ENCODE assay signal across 8 cellular contexts in genomic region chr22:40531951-40532900, GRCh38.
A peak's percentile ranks its signal among the peaks of the same experiment; 100 is the strongest.
DNase-seq lines count a peak whose midpoint lies in the region; ATAC-seq and TF ChIP-seq lines count a peak whose summit lies in the region.

No MANE protein-coding gene starts in this region.

- CTCF ChIA-PET in CD4-positive, alpha-beta memory T cell (lab: Charles Lee; ENCODE audit: partially characterized antibody): interaction anchor here (0.8 to 6.9 kb wide), 8 partner anchors 8 to 270 kb away, joined by 3 to 92 read pairs (median 6); partner anchors contain the start of gene MRTFA

- H3K27me3 Mint-ChIP-seq in CD4-positive, alpha-beta memory T cell: no peaks in the 10 kb centered on the region

- H3K9ac ChIP-seq in Karpas-422 (ENCODE audit: low read length): peak overlapping the region; percentile 8

- no peak for DNase-seq in CD4-positive, alpha-beta memory T cell
- DNase-seq in Karpas-422 (no peak), caudate nucleus (lab: John Stamatoyannopoulos, UW) (no peak), psoas muscle (no peak), NCI-H82 (lab: John Stamatoyannopoulos, UW) (no peak), NCI-H446 (lab: John Stamatoyannopoulos, UW) (no peak)
- DNase-seq in stimulated activated CD4-positive, alpha-beta T cell treated with anti-CD3 and anti-CD28 coated beads, Interleukin-4, amount 100 ng/mL, for 4 hours: no peak

- intact Hi-C loops in CD4-positive, alpha-beta memory T cell (cut with micrococcal nuclease): loop anchor here (2.0 to 10.0 kb wide), 3 partner anchors 53 to 115 kb away; partner anchors contain the start of gene MRTFA
- intact Hi-C loops in psoas muscle (cut with DNase I): no loop called here

- POLR2A ChIA-PET in CD4-positive, alpha-beta memory T cell (lab: Charles Lee; ENCODE audit: partially characterized antibody): interaction anchor here (0.8 to 5.9 kb wide), 7 partner anchors 13 to 118 kb away, joined by 3 to 58 read pairs (median 4); partner anchors contain the start of gene MRTFA

- peak overlapping the region; percentile 7 to 40 for H3K4me3 ChIP-seq in CD4-positive, alpha-beta memory T cell (ENCODE audit: low read length in 2 of 2)
- H3K4me3 ChIP-seq in Karpas-422 (ENCODE audit: low read length): peak overlapping the region; percentile 37
- H3K4me3 ChIP-seq in psoas muscle: peak overlapping the region; percentile 50

- H3K4me3 Mint-ChIP-seq in CD4-positive, alpha-beta memory T cell: peak overlapping the region; percentile 81 to 93 (median 86)

- H3K36me3 ChIP-seq in CD4-positive, alpha-beta memory T cell (ENCODE audit: insufficient read depth, low read length): no peaks in the 10 kb centered on the region
- H3K36me3 ChIP-seq in Karpas-422 (ENCODE audit: insufficient read depth, low read length) (no peaks in the 10 kb centered on the region), psoas muscle (ENCODE audit: insufficient read depth in 1 of 2, low read depth in 1 of 2) (no peaks in the 10 kb centered on the region)

- H3K27ac ChIP-seq in CD4-positive, alpha-beta memory T cell (ENCODE audit: low read depth, low read length): peak overlapping the region; percentile 50
- H3K27ac ChIP-seq in Karpas-422 (ENCODE audit: low read length) (peak overlapping the region; percentile 72), caudate nucleus (ENCODE audit: low read depth, low read length) (peak overlapping the region; percentile 52), psoas muscle (no peak overlapping the region)

- peaks cover 0 to 2% (median 0%) of the 10 kb centered on the region in 8 donors for H3K9me3 Mint-ChIP-seq in CD4-positive, alpha-beta memory T cell

- peaks cover 50 to 75% (median 63%) of the 10 kb centered on the region in 4 donors for H3K4me1 Mint-ChIP-seq in CD4-positive, alpha-beta memory T cell

- H3K27ac Mint-ChIP-seq in CD4-positive, alpha-beta memory T cell: peak overlapping the region; percentile 77 to 94 (median 86)

- peak in 1 of 4 donors; percentile 12 for ATAC-seq in psoas muscle
- ATAC-seq in GM19452 (IDR thresholded peaks at IDR 0.05; ENCODE audit: unreplicated experiment): no peak

- H3K9me2 ChIP-seq in Karpas-422 (replicated peaks; ENCODE audit: insufficient read depth, low read length): no peaks in the 10 kb centered on the region

- peaks cover 41% of the 10 kb centered on the region for H3K79me2 ChIP-seq in Karpas-422 (ENCODE audit: low read length)

- peaks cover 0 to 2% of the 10 kb centered on the region in 2 donors for H3K36me3 Mint-ChIP-seq in CD4-positive, alpha-beta memory T cell

- peak overlapping the region; percentile 56 for H3K4me2 ChIP-seq in Karpas-422 (ENCODE audit: low read depth, low read length, poor library complexity, severe bottlenecking)

- no peak overlapping the region for H2AFZ ChIP-seq in Karpas-422 (ENCODE audit: low read length)

- H4K20me1 ChIP-seq in Karpas-422 (ENCODE audit: insufficient read depth, low read depth, low read length): no peaks in the 10 kb centered on the region

- peaks cover 70% of the 10 kb centered on the region for H3K4me1 ChIP-seq in CD4-positive, alpha-beta memory T cell (ENCODE audit: insufficient read depth, low read length)
- H3K4me1 ChIP-seq in Karpas-422 (ENCODE audit: low read length) (peaks cover 48% of the 10 kb centered on the region), psoas muscle (peaks cover 33% of the 10 kb centered on the region)

- TF ChIP-seq CTCF in psoas muscle (IDR thresholded peaks at IDR 0.05): no peak

- H3K9me3 ChIP-seq in CD4-positive, alpha-beta memory T cell (ENCODE audit: control insufficient read depth in 1 of 2, low read length in 2 of 2): no peaks in the 10 kb centered on the region
- H3K9me3 ChIP-seq in Karpas-422 (ENCODE audit: low read length): no peaks in the 10 kb centered on the region
- H3K9me3 ChIP-seq in psoas muscle: no peaks in the 10 kb centered on the region

- H3K27me3 ChIP-seq in CD4-positive, alpha-beta memory T cell (ENCODE audit: insufficient read depth, low read length): no peaks in the 10 kb centered on the region
- H3K27me3 ChIP-seq in Karpas-422 (ENCODE audit: low read length) (no peaks in the 10 kb centered on the region), psoas muscle (ENCODE audit: insufficient read depth in 3 of 3, low read length in 2 of 3) (no peaks in the 10 kb centered on the region)

- WGBS in psoas muscle, 3 donors: 81 to 83% (median 82%) methylated on average over 3 of the region's 3 CpGs
